11 cellular contexts compared by ENCODE assay signal in genomic region chr1:206705744-206706297, GRCh38. TPM values are rescaled to one million over a fixed set of nuclear protein-coding genes. Genes with fewer than 3 reads are reported as not detected.
DNase-seq lines count a peak whose midpoint lies in the region; TF ChIP-seq lines count a peak whose summit lies in the region.
"Had no signal": no experiment of that assay in that cellular context is flagged by ENCODE, and none has a peak within 500 bp of the region (broad histone marks: within the 10 kb centered on the region; RNA-seq: fewer than 3 reads in every experiment).

No MANE protein-coding gene starts in this region.

- H3K4me3 Mint-ChIP-seq in immature natural killer cell: peak overlapping the region in 2 of 5 donors; percentile 11 to 26

- DNase-seq in COLO668 (lab: John Stamatoyannopoulos, UW; ENCODE audit: unreplicated experiment) (peak; percentile 55), NCI-H1694 (lab: John Stamatoyannopoulos, UW) (peak; percentile 44), esophagus muscularis mucosa (ENCODE audit: extremely low spot score) (no peak), immature natural killer cell (no peak), AG08396 (ENCODE audit: low spot score) (no peak), NCI-H748 (lab: John Stamatoyannopoulos, UW; ENCODE audit: unreplicated experiment) (no peak)
- DNase-seq: foreskin melanocyte; naive B cell; NK-92 treated with Interleukin-12 subunit alpha and Interleukin-12 subunit beta, amount 100 ng/mL, for 24 hours had no signal

- H3K4me1 Mint-ChIP-seq in immature natural killer cell: peaks cover 90 to 94% of the 10 kb centered on the region in 2 donors

- H3K36me3 ChIP-seq in esophagus muscularis mucosa (peaks cover 0 to 7% (median 0%) of the 10 kb centered on the region in 4 donors), rectal smooth muscle tissue (ENCODE audit: control insufficient read depth, insufficient read depth, low read length) (no peaks in the 10 kb centered on the region)

- 36% methylated on average over 8 of the region's 8 CpGs for WGBS in esophagus muscularis mucosa

- H3K36me3 Mint-ChIP-seq in immature natural killer cell: no peaks in the 10 kb centered on the region
- H3K36me3 Mint-ChIP-seq: naive B cell had no signal

- H3K27ac ChIP-seq in esophagus muscularis mucosa (replicated peaks in 1 of 4): peak overlapping the region; percentile 6 to 62 (median 36)
- H3K27ac ChIP-seq in rectal smooth muscle tissue (ENCODE audit: low read depth, low read length): peak overlapping the region; percentile 65

- no peaks in the 10 kb centered on the region for H3K9me3 Mint-ChIP-seq in immature natural killer cell
- H3K9me3 Mint-ChIP-seq: naive B cell had no signal

- no peak overlapping the region for H3K4me3 ChIP-seq in esophagus muscularis mucosa
- no peak overlapping the region for H3K4me3 ChIP-seq in rectal smooth muscle tissue (ENCODE audit: low read length)
- H3K4me3 ChIP-seq: K562 had no signal

- no peak for TF ChIP-seq CTCF in esophagus muscularis mucosa (IDR thresholded peaks at IDR 0.05)

- peaks cover 0 to 13% (median 11%) of the 10 kb centered on the region in 3 donors for H3K27me3 Mint-ChIP-seq in immature natural killer cell (ENCODE audit: low read depth in 3 of 3)
- H3K27me3 Mint-ChIP-seq: naive B cell had no signal

- H3K9me3 ChIP-seq in esophagus muscularis mucosa: no peaks in the 10 kb centered on the region

- TF ChIP-seq EP300 in esophagus muscularis mucosa (IDR thresholded peaks at IDR 0.05): no peak

- H3K27me3 ChIP-seq in esophagus muscularis mucosa (no peaks in the 10 kb centered on the region), rectal smooth muscle tissue (ENCODE audit: control insufficient read depth, insufficient read depth, low read length) (no peaks in the 10 kb centered on the region)

- H3K9ac ChIP-seq in rectal smooth muscle tissue (ENCODE audit: low read length): no peak overlapping the region

- peak overlapping the region in 3 of 6 donors; percentile 45 to 88 (median 65) for H3K27ac Mint-ChIP-seq in immature natural killer cell

- no peak for TF ChIP-seq POLR2A in esophagus muscularis mucosa (IDR thresholded peaks at IDR 0.05; ENCODE audit: low read depth)

- H3K4me1 ChIP-seq in esophagus muscularis mucosa (peaks cover 95 to 99% (median 96%) of the 10 kb centered on the region in 4 donors), rectal smooth muscle tissue (ENCODE audit: control insufficient read depth, insufficient read depth, low read length) (peaks cover 29% of the 10 kb centered on the region)

- intact Hi-C loops in esophagus muscularis mucosa (cut with DNase I): no loop called here

RNA-seq across cellular contexts. Expression of gene MAPKAPK2, which starts 21.1 kb away (rescaled TPM):
- total RNA-seq in esophagus muscularis mucosa: 10 to 100 TPM; 37.8 to 70.1 (median 61.7) TPM
- 1 to 10 TPM; 3.5 to 7.2 (median 4.1) TPM for polyA plus RNA-seq in immature natural killer cell

Comparison
In these comparisons a context has a peak if more than half of its experiments do, and no peak if none do; other contexts are left out.
1. DNase-seq: peak in COLO668 (single experiment) and NCI-H1694 (single experiment); none in esophagus muscularis mucosa (single experiment), immature natural killer cell (0 of 3), AG08396 (single experiment) and NCI-H748 (single experiment).